In genomic region chr14:100965296-100965695, GRCh38 we compare ENCODE assay signal across 31 cellular contexts.
"Had no signal": no experiment of that assay in that cellular context is flagged by ENCODE, and none has a peak within 500 bp of the region (broad histone marks: within the 10 kb centered on the region; RNA-seq: fewer than 3 reads in every experiment).

No MANE protein-coding gene starts in this region.

- H3K9me3 ChIP-seq: adrenal gland, MG63, SJSA1, SK-N-SH had no signal

- H3K4me2 ChIP-seq: PC-9, SK-N-SH had no signal

- FAIRE-seq: K562, TTC549 had no signal

- H3K4me3 Mint-ChIP-seq: activated CD4-positive, alpha-beta T cell treated with anti-CD3 and anti-CD28 coated beads for 36 hours; activated CD4-positive, alpha-beta T cell treated with anti-CD3 and anti-CD28 coated beads, Interleukin-2, amount 10 ng/mL, durations not matched to agents 7 days and 5 days; activated CD8-positive, alpha-beta T cell treated with anti-CD3 and anti-CD28 coated beads, Interleukin-2, amount 10 ng/mL, durations not matched to agents 7 days and 5 days; activated naive CD4-positive, alpha-beta T cell treated with anti-CD3 and anti-CD28 coated beads for 36 hours; activated T-cell treated with anti-CD3 and anti-CD28 coated beads, Interleukin-2, amount 50 U/mL, for 24 hours; T-helper 1 cell treated with Interleukin-12 subunit alpha and Interleukin-12 subunit beta and Interleukin-4 antibody, amounts not matched to agents 30 μg/mL and 1 μg/mL, for 36 hours; T-helper 2 cell treated with Interferon-gamma antibody and Interleukin-4, amounts not matched to agents 5 μg/mL and 100 μg/mL, for 36 hours; WTC11 had no signal

- H3K4me3 ChIP-seq: adrenal gland, K562, MG63, PC-9, SJSA1 had no signal

- H3K36me3 Mint-ChIP-seq: activated naive CD4-positive, alpha-beta T cell treated with anti-CD3 and anti-CD28 coated beads, Interleukin-2, amount 50 U/mL, for 72 hours had no signal

- H3K36me3 ChIP-seq: MG63 had no signal

- DNase-seq: activated CD4-positive, alpha-beta T cell treated with anti-CD3 and anti-CD28 coated beads for 36 hours; activated CD4-positive, alpha-beta T cell treated with anti-CD3 and anti-CD28 coated beads, Interleukin-2, amount 10 ng/mL, durations not matched to agents 7 days and 5 days; activated CD4-positive, alpha-beta T cell treated with anti-CD3 and anti-CD28 coated beads, Interleukin-2, amount 50 U/mL, for 48 hours; activated CD8-positive, alpha-beta T cell treated with anti-CD3 and anti-CD28 coated beads, Interleukin-2, amount 10 ng/mL, durations not matched to agents 7 days and 5 days; activated gamma-delta T cell treated with Interleukin-2 at 50 U/mL for 16 hours; activated naive CD4-positive, alpha-beta T cell treated with anti-CD3 and anti-CD28 coated beads for 36 hours; activated T-cell treated with anti-CD3 and anti-CD28 coated beads, Interleukin-2, amount 50 U/mL, for 24 hours; adrenal gland; anterior cingulate cortex; brain microvascular endothelial cell; central memory CD4-positive, alpha-beta T cell; MG63; NCI-H1048; NCI-H1436 treated with DMSO at 0.1 percent for 48 hours; NCI-H1694 treated with DMSO at 0.1 percent for 48 hours; NCI-H2029; NCI-H510A; NCI-H526; NCI-H748 treated with DMSO at 0.1 percent for 48 hours; NK-92 treated with Interleukin-12 subunit alpha and Interleukin-12 subunit beta, amount 100 ng/mL, for 24 hours; PC-9; SHP77 treated with DMSO at 0.1 percent for 48 hours; SK-N-SH had no signal

- H3K4me1 ChIP-seq: adrenal gland, SJSA1 had no signal

- H3K4me1 Mint-ChIP-seq: activated CD4-positive, alpha-beta T cell treated with anti-CD3 and anti-CD28 coated beads for 36 hours; activated CD4-positive, alpha-beta T cell treated with anti-CD3 and anti-CD28 coated beads, Interleukin-2, amount 10 ng/mL, durations not matched to agents 7 days and 5 days; WTC11 had no signal

- H3K9ac ChIP-seq: SK-N-SH had no signal

- ATAC-seq: activated CD4-positive, alpha-beta T cell treated with anti-CD3 and anti-CD28 coated beads for 36 hours; activated CD4-positive, CD25-positive, alpha-beta regulatory T cell treated with anti-CD3 and anti-CD28 coated beads, Interleukin-2, amount 50 U/mL, for 24 hours; activated CD8-positive, alpha-beta T cell treated with anti-CD3 and anti-CD28 coated beads, Interleukin-2, amount 10 ng/mL, durations not matched to agents 7 days and 5 days; activated naive CD4-positive, alpha-beta T cell treated with anti-CD3 and anti-CD28 coated beads, Interleukin-2, amount 50 U/mL, for 72 hours; K562; WTC11 had no signal

- H3K27ac ChIP-seq: adrenal gland, brain microvascular endothelial cell, PC-9, SJSA1 had no signal

- H3K27ac Mint-ChIP-seq: activated CD4-positive, alpha-beta T cell treated with anti-CD3 and anti-CD28 coated beads for 36 hours; activated CD4-positive, alpha-beta T cell treated with anti-CD3 and anti-CD28 coated beads, Interleukin-2, amount 10 ng/mL, durations not matched to agents 7 days and 5 days; activated CD8-positive, alpha-beta T cell treated with anti-CD3 and anti-CD28 coated beads, Interleukin-2, amount 10 ng/mL, durations not matched to agents 7 days and 5 days; activated naive CD4-positive, alpha-beta T cell treated with anti-CD3 and anti-CD28 coated beads for 36 hours; activated naive CD4-positive, alpha-beta T cell treated with anti-CD3 and anti-CD28 coated beads, Interleukin-2, amount 50 U/mL, for 72 hours; activated T-cell treated with anti-CD3 and anti-CD28 coated beads, Interleukin-2, amount 50 U/mL, for 24 hours; T-helper 1 cell treated with Interleukin-12 subunit alpha and Interleukin-12 subunit beta and Interleukin-4 antibody, amounts not matched to agents 30 μg/mL and 1 μg/mL, for 36 hours; T-helper 2 cell treated with Interferon-gamma antibody and Interleukin-4, amounts not matched to agents 5 μg/mL and 100 μg/mL, for 36 hours; WTC11 had no signal

- H3K27me3 ChIP-seq: adrenal gland, brain microvascular endothelial cell, MG63, SJSA1 had no signal

- H2AFZ ChIP-seq: PC-9 had no signal

- H3K9me3 Mint-ChIP-seq: activated CD4-positive, alpha-beta T cell treated with anti-CD3 and anti-CD28 coated beads, Interleukin-2, amount 10 ng/mL, durations not matched to agents 7 days and 5 days; activated naive CD4-positive, alpha-beta T cell treated with anti-CD3 and anti-CD28 coated beads for 36 hours; activated T-cell treated with anti-CD3 and anti-CD28 coated beads, Interleukin-2, amount 50 U/mL, for 24 hours; T-helper 1 cell treated with Interleukin-12 subunit alpha and Interleukin-12 subunit beta and Interleukin-4 antibody, amounts not matched to agents 30 μg/mL and 1 μg/mL, for 36 hours; T-helper 2 cell treated with Interferon-gamma antibody and Interleukin-4, amounts not matched to agents 5 μg/mL and 100 μg/mL, for 36 hours had no signal
